1 cellular context compared by ENCODE assay signal in genomic region chr2:233171344-233171743, GRCh38.
TF ChIP-seq lines count a peak whose summit lies in the region.

No MANE protein-coding gene starts in this region.

TF ChIP-seq in HepG2, 621 proteins besides CTCF, POLR2A, EP300 and RAD21 (continued from another document):
- TF ChIP-seq MED8 (CRISPR knock-in tag; IDR thresholded peaks at IDR 0.05; ENCODE audit: insufficient replicate concordance) (no peak), TBX3 (IDR thresholded peaks at IDR 0.05; ENCODE audit: borderline replicate concordance) (no peak), LCORL (IDR thresholded peaks at IDR 0.05) (no peak), LCORL (CRISPR knock-in tag; IDR thresholded peaks at IDR 0.05) (no peak), MAZ (IDR thresholded peaks at IDR 0.05; ENCODE audit: borderline replicate concordance, low read depth, low read length) (no peak), MAZ (CRISPR knock-in tag; IDR thresholded peaks at IDR 0.05; ENCODE audit: low read depth) (no peak), PAX8 (CRISPR knock-in tag; IDR thresholded peaks at IDR 0.05; ENCODE audit: borderline replicate concordance) (no peak), ZNF550 (CRISPR knock-in tag; IDR thresholded peaks at IDR 0.05; ENCODE audit: borderline replicate concordance) (no peak)
TF ChIP-seq in HepG2: peak in this region for 0.
